In the genomic region with DNA sequence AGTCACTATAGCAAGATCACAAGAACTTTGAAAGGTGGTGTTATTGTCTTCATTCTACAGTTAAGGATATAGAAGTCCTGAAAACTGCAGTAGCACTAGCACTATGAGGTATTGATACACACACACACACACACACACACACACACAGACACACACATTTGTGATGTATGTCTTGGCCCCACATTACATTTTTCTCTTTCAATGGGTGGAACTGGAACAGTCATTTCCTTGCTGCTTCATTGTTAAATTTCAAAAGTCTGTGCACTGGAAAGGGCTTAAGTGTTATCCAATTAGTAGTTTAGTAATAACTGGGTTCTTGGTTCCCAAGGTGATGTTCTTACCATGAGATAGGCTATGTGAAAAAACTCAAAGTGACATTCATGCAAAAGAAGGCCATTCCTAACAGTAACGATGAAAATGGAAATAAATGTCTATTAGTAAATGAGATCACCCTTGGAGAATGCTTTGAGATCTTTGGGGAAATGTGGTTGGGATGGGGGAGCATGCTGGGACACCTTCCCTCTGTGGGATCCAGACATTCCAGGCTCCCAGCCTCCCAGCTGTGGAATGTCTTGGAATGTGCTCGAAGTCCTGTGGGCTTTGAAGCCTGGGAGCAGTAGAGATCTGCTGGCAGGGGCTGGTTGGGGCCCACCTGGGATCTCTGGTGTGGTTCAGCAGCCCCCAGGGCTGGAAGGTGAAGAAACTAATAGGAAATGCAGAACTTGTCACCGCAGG, we compare ENCODE assay signal across 10 cellular contexts. TPM values are rescaled to one million over a fixed set of nuclear protein-coding genes. Genes with fewer than 3 reads are reported as not detected.
DNase-seq lines count a peak whose midpoint lies in the region; ATAC-seq, FAIRE-seq and TF ChIP-seq lines count a peak whose summit lies in the region.
"Had no signal": no experiment of that assay in that cellular context is flagged by ENCODE, and none has a peak within 500 bp of the region (broad histone marks: within the 10 kb centered on the region; RNA-seq: fewer than 3 reads in every experiment).

No MANE protein-coding gene starts in this region.

- H3K9me3 ChIP-seq in endothelial cell of umbilical vein (replicated peaks; ENCODE audit: control insufficient read depth, insufficient read depth, low read length) (no peaks in the 10 kb centered on the region), upper lobe of right lung (no peaks in the 10 kb centered on the region)
- H3K9me3 ChIP-seq: prostate gland had no signal

- FAIRE-seq in endothelial cell of umbilical vein (lab: Jason Lieb, UNC), result peak; percentile 24

- H3K36me3 ChIP-seq in endothelial cell of umbilical vein (ENCODE audit: control insufficient read depth in 2 of 2, extremely low read depth in 1 of 2, insufficient read depth in 2 of 2, low read length in 2 of 2) (no peaks in the 10 kb centered on the region), upper lobe of right lung (no peaks in the 10 kb centered on the region)
- H3K36me3 ChIP-seq: prostate gland had no signal

- DNase-seq in NCI-H226 (peak; percentile 87), endothelial cell of umbilical vein (ENCODE audit: low read depth, low spot score) (peak; percentile 84), lung microvascular endothelial cell (ENCODE audit: low read depth in 2 of 2) (peak; percentile 69 to 80), upper lobe of right lung (no peak), NCI-H1105 treated with DMSO at 0.1 percent for 48 hours (lab: John Stamatoyannopoulos, UW) (no peak), HuH-7.5 (ENCODE audit: low spot score) (no peak)
- DNase-seq: MV-4-11 had no signal

- no peaks in the 10 kb centered on the region for H3K27me3 ChIP-seq in endothelial cell of umbilical vein (ENCODE audit: control insufficient read depth in 2 of 2, insufficient read depth in 2 of 2, low read length in 2 of 2)
- no peaks in the 10 kb centered on the region for H3K27me3 ChIP-seq in upper lobe of right lung

- POLR2A ChIA-PET in endothelial cell of umbilical vein (lab: Charles Lee), result no interaction called here

- H3K9ac ChIP-seq in endothelial cell of umbilical vein (replicated peaks; ENCODE audit: extremely low read depth, insufficient read depth, low read length), result no peak overlapping the region

- ATAC-seq in upper lobe of right lung (no peak), HG02763 (IDR thresholded peaks at IDR 0.05; ENCODE audit: unreplicated experiment) (no peak), HG03354 (IDR thresholded peaks at IDR 0.05; ENCODE audit: poor library complexity, severe bottlenecking, unreplicated experiment) (no peak)

- dilution Hi-C loops in endothelial cell of umbilical vein (cut with MboI; ENCODE audit: extremely low pct_ligation_motif_present, low sequenced_read_pairs), result no loop called here

- no peak overlapping the region for H3K4me3 ChIP-seq in endothelial cell of umbilical vein (replicated peaks in 1 of 3; ENCODE audit: insufficient read depth in 1 of 3, low read depth in 1 of 3, low read length in 3 of 3)
- H3K4me3 ChIP-seq in upper lobe of right lung, result no peak overlapping the region
- H3K4me3 ChIP-seq: prostate gland had no signal

- no peaks in the 10 kb centered on the region for H4K20me1 ChIP-seq in endothelial cell of umbilical vein (replicated peaks; ENCODE audit: control insufficient read depth, extremely low read depth, insufficient read depth, low read length)

- intact Hi-C loops in endothelial cell of umbilical vein (cut with micrococcal nuclease) (no loop called here), upper lobe of right lung (cut with DNase I) (no loop called here)

- no peak overlapping the region for H2AFZ ChIP-seq in endothelial cell of umbilical vein (ENCODE audit: low read depth, low read length)

- no peak overlapping the region for H3K4me2 ChIP-seq in endothelial cell of umbilical vein (ENCODE audit: insufficient read depth, low read length)

- H3K9me1 ChIP-seq in endothelial cell of umbilical vein (replicated peaks; ENCODE audit: control insufficient read depth, extremely low read depth, insufficient read depth, low read length), result no peaks in the 10 kb centered on the region

- no TSS peak for BruUV-seq in endothelial cell of umbilical vein (replicated peaks; lab: Mats Ljungman, UMichigan)

- CTCF ChIA-PET in endothelial cell of umbilical vein (lab: Charles Lee), result no interaction called here

- peaks cover 9% of the 10 kb centered on the region for H3K4me1 ChIP-seq in endothelial cell of umbilical vein (ENCODE audit: control insufficient read depth, extremely low read depth, insufficient read depth, low read length)
- peaks cover 9% of the 10 kb centered on the region for H3K4me1 ChIP-seq in upper lobe of right lung
- H3K4me1 ChIP-seq: prostate gland had no signal

- TF ChIP-seq POLR2A in endothelial cell of umbilical vein (IDR thresholded peaks at IDR 0.05; ENCODE audit: low read depth, low read length), result no peak

- no peaks in the 10 kb centered on the region for H3K79me2 ChIP-seq in endothelial cell of umbilical vein (ENCODE audit: control insufficient read depth, insufficient read depth, low read length)

- TF ChIP-seq CTCF in endothelial cell of umbilical vein (IDR thresholded peaks at IDR 0.05; ENCODE audit: extremely low read depth in 1 of 2, insufficient read depth in 1 of 2, low read depth in 1 of 2, low read length in 2 of 2) (no peak), upper lobe of right lung (IDR thresholded peaks at IDR 0.05) (no peak)

- H3K27ac ChIP-seq in endothelial cell of umbilical vein (ENCODE audit: insufficient read depth, low read depth, low read length) (peak overlapping the region; percentile 19), upper lobe of right lung (peak overlapping the region; percentile 71)

TF ChIP-seq in endothelial cell of umbilical vein, 7 proteins besides CTCF, POLR2A, EP300 and RAD21:
- TF ChIP-seq, protein P1, sequence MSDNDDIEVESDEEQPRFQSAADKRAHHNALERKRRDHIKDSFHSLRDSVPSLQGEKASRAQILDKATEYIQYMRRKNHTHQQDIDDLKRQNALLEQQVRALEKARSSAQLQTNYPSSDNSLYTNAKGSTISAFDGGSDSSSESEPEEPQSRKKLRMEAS (IDR thresholded peaks at IDR 0.05; ENCODE audit: insufficient read depth, insufficient read length), result no peak
- TF ChIP-seq POLR2AphosphoS5 (IDR thresholded peaks at IDR 0.05; ENCODE audit: insufficient read depth, low read depth, low read length) (peak; percentile 21), JUN (IDR thresholded peaks at IDR 0.05; ENCODE audit: borderline replicate concordance, insufficient read depth, insufficient read length, low read depth) (peak; percentile 30), FOS (IDR thresholded peaks at IDR 0.05; ENCODE audit: borderline replicate concordance, insufficient read depth, low read length) (peak; percentile 27)

RNA-seq across cellular contexts. Expression of gene CALD1, which starts 37.4 kb away (rescaled TPM):
- total RNA-seq in endothelial cell of umbilical vein (307 and 313 TPM in 2 replicates), lung microvascular endothelial cell (198 and 235 TPM in 2 replicates), upper lobe of right lung (213 TPM)
- polyA plus RNA-seq in endothelial cell of umbilical vein, result 136 and 148 TPM in 2 replicates
- polyA plus RNA-seq in endothelial cell of umbilical vein (2011; cell fraction: cytosol; rRNA removed), result 186 and 212 TPM in 2 replicates
- 346 and 400 TPM in 2 replicates for polyA plus RNA-seq in endothelial cell of umbilical vein (2011; cell fraction: nucleus; rRNA removed)
- 259 and 283 TPM in 2 replicates for polyA plus RNA-seq in endothelial cell of umbilical vein (2012)
- 325 and 347 TPM in 2 replicates for polyA minus RNA-seq in endothelial cell of umbilical vein
- polyA minus RNA-seq in endothelial cell of umbilical vein (2011; cell fraction: cytosol; rRNA and poly(A)+ RNA removed), result 28.8 TPM
- polyA minus RNA-seq in endothelial cell of umbilical vein (2011; cell fraction: nucleus; rRNA and poly(A)+ RNA removed), result 320 and 528 TPM in 2 replicates

Comparison
In these comparisons a context has a peak if more than half of its experiments do, and no peak if none do; other contexts are left out.
1. DNase-seq: peak in NCI-H226 (single experiment), endothelial cell of umbilical vein (single experiment) and lung microvascular endothelial cell (2 of 2); none in upper lobe of right lung (single experiment), NCI-H1105 treated with DMSO at 0.1 percent for 48 hours (single experiment) and HuH-7.5 (single experiment).